Comparison of ENCODE assay signal across 8 cellular contexts in the genomic region with DNA sequence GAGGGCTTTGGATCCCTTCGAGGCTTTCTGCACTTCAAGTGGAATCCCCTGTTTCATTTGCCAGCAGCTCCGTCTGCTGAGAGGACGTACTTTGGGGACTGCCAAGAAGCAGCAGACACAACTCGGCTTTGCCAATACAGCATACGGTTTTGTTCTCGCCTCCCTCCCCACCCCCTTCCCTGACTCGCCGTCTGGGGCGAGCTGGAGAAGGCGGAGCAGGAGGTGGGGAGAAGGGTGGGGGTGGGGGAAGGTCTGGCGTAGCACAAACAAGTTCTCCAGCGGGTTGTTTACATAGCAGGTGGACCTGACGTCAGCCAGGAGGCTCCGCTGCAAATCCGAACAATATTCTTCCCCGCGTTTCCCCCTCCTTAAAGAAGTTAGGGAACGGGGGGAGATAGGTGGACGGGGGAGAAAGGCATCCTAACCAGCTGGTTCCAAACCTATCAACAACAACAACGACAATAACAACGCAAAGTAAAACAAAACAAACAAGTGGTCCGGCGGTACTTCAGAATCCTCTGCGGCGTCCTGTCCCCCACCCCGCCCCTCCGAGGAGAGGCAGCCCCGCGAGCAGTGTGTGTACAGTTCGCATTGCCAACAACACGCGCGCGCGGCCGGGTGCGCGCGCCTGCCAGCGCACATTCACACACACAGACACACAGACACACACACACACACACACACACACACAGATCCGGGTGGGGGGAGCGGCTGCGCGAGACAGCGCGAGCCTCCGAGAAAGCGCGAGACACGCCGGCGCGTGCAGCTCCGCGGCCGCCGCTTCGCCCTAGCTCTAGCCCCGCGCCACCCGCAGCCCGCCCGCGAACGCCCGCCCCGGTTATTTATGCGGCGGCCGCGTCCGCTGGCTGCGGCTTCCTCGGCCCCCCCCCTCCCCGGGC.
A peak's percentile ranks its signal among the peaks of the same experiment; 100 is the strongest.
DNase-seq lines count a peak whose midpoint lies in the region; ATAC-seq, FAIRE-seq and TF ChIP-seq lines count a peak whose summit lies in the region.

No MANE protein-coding gene starts in this region.

- H3K9me3 ChIP-seq in left ventricle myocardium inferior (replicated peaks) (no peaks in the 10 kb centered on the region), pancreas (no peaks in the 10 kb centered on the region)

- no peaks in the 10 kb centered on the region for H3K36me3 ChIP-seq in left ventricle myocardium inferior
- H3K36me3 ChIP-seq in pancreas, result no peaks in the 10 kb centered on the region

- no peak for FAIRE-seq in pancreas (lab: Jason Lieb, UNC)

- H3K4me1 ChIP-seq in left ventricle myocardium inferior (peaks cover 48% of the 10 kb centered on the region), pancreas (peaks cover 10 to 31% (median 19%) of the 10 kb centered on the region in 3 donors)

- DNase-seq in SIG-M5 treated with dmso at 0.1 percent for 504 hours (lab: John Stamatoyannopoulos, UW; ENCODE audit: unreplicated experiment) (peak; percentile 50), SIG-M5 (lab: John Stamatoyannopoulos, UW) (no peak), NCI-H82 (lab: John Stamatoyannopoulos, UW) (peak; percentile 95), anterior cingulate cortex (lab: John Stamatoyannopoulos, UW) (peak in 34 of 58 donors; percentile 20 to 76 (median 48)), left ventricle myocardium inferior (peak; percentile 74), pancreas (peak; percentile 89 to 95 (median 94))

- peak overlapping the region; percentile 84 for H3K27ac ChIP-seq in left ventricle myocardium inferior (replicated peaks)
- peak overlapping the region; percentile 85 to 97 (median 94) for H3K27ac ChIP-seq in pancreas

- ATAC-seq in HG03280 (IDR thresholded peaks at IDR 0.05; ENCODE audit: unreplicated experiment) (peak; percentile 34), pancreas (peak; percentile 75 to 80 (median 78)), HG03457 (IDR thresholded peaks at IDR 0.05; ENCODE audit: unreplicated experiment) (no peak)

- H3K4me3 ChIP-seq in left ventricle myocardium inferior (peak overlapping the region; percentile 74), pancreas (peak overlapping the region; percentile 36 to 71 (median 56))

- TF ChIP-seq CTCF in left ventricle myocardium inferior (IDR thresholded peaks at IDR 0.05; ENCODE audit: borderline replicate concordance) (no peak), pancreas (IDR thresholded peaks at IDR 0.05) (no peak)

- intact Hi-C loops in left ventricle myocardium inferior (cut with micrococcal nuclease), result no loop called here
- intact Hi-C loops in pancreas (cut with DNase I), result loop anchor here in 1 of 3 donors (10.0 kb wide), 1 partner anchor 319 kb away; no protein-coding TSS in a partner anchor

- peaks cover 98% of the 10 kb centered on the region for H3K27me3 ChIP-seq in left ventricle myocardium inferior (ENCODE audit: low read depth)
- H3K27me3 ChIP-seq in pancreas, result peaks cover 0 to 4% (median 0%) of the 10 kb centered on the region in 4 donors

- WGBS in pancreas, 2 donors, result 1% methylated on average over 56 to 75 of the region's 75 CpGs
